Comparison of ENCODE assay signal across 8 cellular contexts in genomic region chr2:168348076-168348475, GRCh38.
A peak's percentile ranks its signal among the peaks of the same experiment; 100 is the strongest.
DNase-seq lines count a peak whose midpoint lies in the region; ATAC-seq and TF ChIP-seq lines count a peak whose summit lies in the region.

No MANE protein-coding gene starts in this region.

- no peak overlapping the region for H3K4me3 ChIP-seq in MG63

- H3K9me3 ChIP-seq in MG63 = no peaks in the 10 kb centered on the region

- H3K36me3 ChIP-seq in MG63 = no peaks in the 10 kb centered on the region

- H3K27ac Mint-ChIP-seq in activated B cell treated with CpG ODN at 0.5 μM for 24 hours = no peak overlapping the region

- H3K4me1 Mint-ChIP-seq in activated B cell treated with CpG ODN at 0.5 μM for 24 hours = peaks cover 22% of the 10 kb centered on the region

- DNase-seq in NK-92 treated with Interleukin-12 subunit alpha and Interleukin-12 subunit beta, amount 100 ng/mL, for 24 hours (lab: John Stamatoyannopoulos, UW) = peak; percentile 1
- DNase-seq in NK-92 (lab: John Stamatoyannopoulos, UW; ENCODE audit: unreplicated experiment) (no peak), MG63 (peak; percentile 15), activated B cell treated with CpG ODN at 0.5 μM for 24 hours (no peak), islet precursor cell (peak; percentile 92)
- no peak for DNase-seq in stimulated activated naive CD4-positive, alpha-beta T cell treated with Interleukin-2 at 50 U/mL for 16 hours (lab: John Stamatoyannopoulos, UW)

- CTCF ChIA-PET in activated B cell treated with CpG ODN at 0.5 μM for 24 hours (lab: Charles Lee) = interaction anchor here (0.9 to 6.0 kb wide), 6 partner anchors 8 to 410 kb away, joined by 3 to 85 read pairs (median 10); no protein-coding TSS in a partner anchor

- H3K9me3 Mint-ChIP-seq in activated B cell treated with CpG ODN at 0.5 μM for 24 hours = peaks cover 1% of the 10 kb centered on the region

- H3K36me3 Mint-ChIP-seq in activated B cell treated with CpG ODN at 0.5 μM for 24 hours (ENCODE audit: low read depth) = no peaks in the 10 kb centered on the region

- H3K4me3 Mint-ChIP-seq in activated B cell treated with CpG ODN at 0.5 μM for 24 hours = no peak overlapping the region

- H3K27me3 ChIP-seq in MG63 = no peaks in the 10 kb centered on the region

- peak; percentile 65 for ATAC-seq in GM21619 (IDR thresholded peaks at IDR 0.05; ENCODE audit: unreplicated experiment)
- ATAC-seq in activated B cell treated with CpG ODN at 0.5 μM for 24 hours (ENCODE audit: low read depth) = peak; percentile 42
- no peak for ATAC-seq in HG03097 (IDR thresholded peaks at IDR 0.05; ENCODE audit: low FRiP score, unreplicated experiment)

- POLR2A ChIA-PET in activated B cell treated with CpG ODN at 0.5 μM for 24 hours (lab: Charles Lee) = interaction anchor here (0.6 kb wide), 1 partner anchor 408 kb away, joined by 3 read pairs; no protein-coding TSS in a partner anchor

- intact Hi-C loops in activated B cell treated with CpG ODN at 0.5 μM for 24 hours (cut with micrococcal nuclease) = loop anchor here (5.0 kb wide), 1 partner anchor 784 kb away; no protein-coding TSS in a partner anchor

- peaks cover 7% of the 10 kb centered on the region for H3K27me3 Mint-ChIP-seq in activated B cell treated with CpG ODN at 0.5 μM for 24 hours

- TF ChIP-seq CTCF in activated B cell treated with CpG ODN at 0.5 μM for 24 hours (IDR thresholded peaks at IDR 0.05) = no peak

Comparison
In these comparisons a context has a peak if more than half of its experiments do, and no peak if none do; other contexts are left out.
1. DNase-seq: peak in NK-92 treated with Interleukin-12 subunit alpha and Interleukin-12 subunit beta, amount 100 ng/mL, for 24 hours (single experiment), MG63 (single experiment) and islet precursor cell (single experiment); none in NK-92 (single experiment), activated B cell treated with CpG ODN at 0.5 μM for 24 hours (single experiment) and stimulated activated naive CD4-positive, alpha-beta T cell treated with Interleukin-2 at 50 U/mL for 16 hours (single experiment).